16 cellular contexts compared by ENCODE assay signal in genomic region chr1:70459502-70460225, GRCh38. TPM values are rescaled to one million over a fixed set of nuclear protein-coding genes. Genes with fewer than 3 reads are reported as not detected.
DNase-seq lines count a peak whose midpoint lies in the region; ATAC-seq lines count a peak whose summit lies in the region.
"Had no signal": no experiment of that assay in that cellular context is flagged by ENCODE, and none has a peak within 500 bp of the region (broad histone marks: within the 10 kb centered on the region; RNA-seq: fewer than 3 reads in every experiment).

No MANE protein-coding gene starts in this region.

- no peaks in the 10 kb centered on the region for H3K4me1 Mint-ChIP-seq in effector memory CD8-positive, alpha-beta T cell (ENCODE audit: low read depth in 2 of 2)
- H3K4me1 Mint-ChIP-seq: activated naive CD8-positive, alpha-beta T cell treated with anti-CD3 and anti-CD28 coated beads, Interleukin-2, amount 10 ng/mL, durations not matched to agents 7 days and 5 days had no signal

- H3K9ac ChIP-seq in HUES6 (ENCODE audit: low read length) (peak overlapping the region; percentile 34), adipocyte (ENCODE audit: low read length) (no peak overlapping the region)

- H3K36me3 Mint-ChIP-seq in effector memory CD8-positive, alpha-beta T cell (ENCODE audit: insufficient read depth): no peaks in the 10 kb centered on the region

- DNase-seq in AG08395 (ENCODE audit: low spot score): peak; percentile 18
- DNase-seq in adipocyte (ENCODE audit: low read depth): peak; percentile 46
- DNase-seq in iris pigment epithelial cell (ENCODE audit: low read depth): peak; percentile 49
- DNase-seq in effector memory CD8-positive, alpha-beta T cell: no peak
- no peak for DNase-seq in amygdala (lab: John Stamatoyannopoulos, UW)
- no peak for DNase-seq in Right ventricle myocardium superior
- DNase-seq: activated CD8-positive, alpha-beta T cell treated with anti-CD3 and anti-CD28 coated beads, Interleukin-2, amount 10 ng/mL, durations not matched to agents 7 days and 5 days; activated naive CD8-positive, alpha-beta T cell treated with anti-CD3 and anti-CD28 coated beads, Interleukin-2, amount 10 ng/mL, durations not matched to agents 7 days and 5 days; DND-41; NCI-H1105 treated with DMSO at 0.1 percent for 48 hours; NCI-H774; SW 1271; testis had no signal

- peaks cover 0 to 7% of the 10 kb centered on the region in 2 donors for H3K9me3 Mint-ChIP-seq in effector memory CD8-positive, alpha-beta T cell
- H3K9me3 Mint-ChIP-seq: activated naive CD8-positive, alpha-beta T cell treated with anti-CD3 and anti-CD28 coated beads, Interleukin-2, amount 10 ng/mL, durations not matched to agents 7 days and 5 days had no signal

- no peaks in the 10 kb centered on the region for H3K27me3 ChIP-seq in HUES6 (ENCODE audit: control insufficient read depth, insufficient read depth, low read length)
- no peaks in the 10 kb centered on the region for H3K27me3 ChIP-seq in adipocyte (replicated peaks; ENCODE audit: control insufficient read depth, insufficient read depth, low read length)
- H3K27me3 ChIP-seq: testis had no signal

- H3K9me3 ChIP-seq in HUES6 (ENCODE audit: control insufficient read depth, insufficient read depth, low read depth, low read length): peaks cover 6% of the 10 kb centered on the region; the same call in 1 of the 2 replicates
- no peaks in the 10 kb centered on the region for H3K9me3 ChIP-seq in adipocyte (ENCODE audit: control insufficient read depth, low read length)
- H3K9me3 ChIP-seq: testis had no signal

- H3K27ac Mint-ChIP-seq in effector memory CD8-positive, alpha-beta T cell: no peak overlapping the region
- H3K27ac Mint-ChIP-seq: activated CD8-positive, alpha-beta T cell treated with anti-CD3 and anti-CD28 coated beads, Interleukin-2, amount 10 ng/mL, durations not matched to agents 7 days and 5 days; activated naive CD8-positive, alpha-beta T cell treated with anti-CD3 and anti-CD28 coated beads, Interleukin-2, amount 10 ng/mL, durations not matched to agents 7 days and 5 days had no signal

- H3K27me3 Mint-ChIP-seq in effector memory CD8-positive, alpha-beta T cell: peaks cover 0 to 16% of the 10 kb centered on the region in 2 donors

- H3K4me1 ChIP-seq in HUES6 (ENCODE audit: control insufficient read depth, insufficient read depth, low read length): peaks cover 15% of the 10 kb centered on the region
- no peaks in the 10 kb centered on the region for H3K4me1 ChIP-seq in adipocyte (ENCODE audit: control insufficient read depth, insufficient read depth, low read length)

- H3K4me3 ChIP-seq in HUES6 (ENCODE audit: low read depth, low read length) (no peak overlapping the region), adipocyte (ENCODE audit: low read length) (no peak overlapping the region)
- H3K4me3 ChIP-seq: testis had no signal

- intact Hi-C loops in Right ventricle myocardium superior (cut with DNase I): no loop called here

- ATAC-seq in effector memory CD8-positive, alpha-beta T cell (replicated peaks): no peak
- ATAC-seq in GM21576 (IDR thresholded peaks at IDR 0.05; ENCODE audit: unreplicated experiment) (no peak), Right ventricle myocardium superior (ENCODE audit: poor library complexity) (no peak)
- ATAC-seq: activated CD8-positive, alpha-beta T cell treated with anti-CD3 and anti-CD28 coated beads, Interleukin-2, amount 10 ng/mL, durations not matched to agents 7 days and 5 days; sciatic nerve had no signal

- peak overlapping the region; percentile 65; the same call in 1 of the 2 replicates for H3K27ac ChIP-seq in HUES6 (ENCODE audit: low read depth, low read length)

- H3K36me3 ChIP-seq in HUES6 (ENCODE audit: control insufficient read depth, insufficient read depth, low read length): no peaks in the 10 kb centered on the region
- no peaks in the 10 kb centered on the region for H3K36me3 ChIP-seq in adipocyte (ENCODE audit: control insufficient read depth, insufficient read depth, low read length, severe bottlenecking)

- no peak overlapping the region for H3K4me3 Mint-ChIP-seq in effector memory CD8-positive, alpha-beta T cell
- H3K4me3 Mint-ChIP-seq: activated CD8-positive, alpha-beta T cell treated with anti-CD3 and anti-CD28 coated beads, Interleukin-2, amount 10 ng/mL, durations not matched to agents 7 days and 5 days; activated naive CD8-positive, alpha-beta T cell treated with anti-CD3 and anti-CD28 coated beads, Interleukin-2, amount 10 ng/mL, durations not matched to agents 7 days and 5 days had no signal

RNA-seq across cellular contexts. Expression of gene CTH, which starts 48.6 kb away (rescaled TPM):
- 0.59 TPM for total RNA-seq in Right ventricle myocardium superior

Comparison
In these comparisons a context has a peak if more than half of its experiments do, and no peak if none do; other contexts are left out.
1. DNase-seq: peak in AG08395 (single experiment), adipocyte (single experiment) and iris pigment epithelial cell (single experiment); none in effector memory CD8-positive, alpha-beta T cell (0 of 3), amygdala (0 of 56) and Right ventricle myocardium superior (single experiment).